Comparison of ENCODE assay signal across 8 cellular contexts in the genomic region with DNA sequence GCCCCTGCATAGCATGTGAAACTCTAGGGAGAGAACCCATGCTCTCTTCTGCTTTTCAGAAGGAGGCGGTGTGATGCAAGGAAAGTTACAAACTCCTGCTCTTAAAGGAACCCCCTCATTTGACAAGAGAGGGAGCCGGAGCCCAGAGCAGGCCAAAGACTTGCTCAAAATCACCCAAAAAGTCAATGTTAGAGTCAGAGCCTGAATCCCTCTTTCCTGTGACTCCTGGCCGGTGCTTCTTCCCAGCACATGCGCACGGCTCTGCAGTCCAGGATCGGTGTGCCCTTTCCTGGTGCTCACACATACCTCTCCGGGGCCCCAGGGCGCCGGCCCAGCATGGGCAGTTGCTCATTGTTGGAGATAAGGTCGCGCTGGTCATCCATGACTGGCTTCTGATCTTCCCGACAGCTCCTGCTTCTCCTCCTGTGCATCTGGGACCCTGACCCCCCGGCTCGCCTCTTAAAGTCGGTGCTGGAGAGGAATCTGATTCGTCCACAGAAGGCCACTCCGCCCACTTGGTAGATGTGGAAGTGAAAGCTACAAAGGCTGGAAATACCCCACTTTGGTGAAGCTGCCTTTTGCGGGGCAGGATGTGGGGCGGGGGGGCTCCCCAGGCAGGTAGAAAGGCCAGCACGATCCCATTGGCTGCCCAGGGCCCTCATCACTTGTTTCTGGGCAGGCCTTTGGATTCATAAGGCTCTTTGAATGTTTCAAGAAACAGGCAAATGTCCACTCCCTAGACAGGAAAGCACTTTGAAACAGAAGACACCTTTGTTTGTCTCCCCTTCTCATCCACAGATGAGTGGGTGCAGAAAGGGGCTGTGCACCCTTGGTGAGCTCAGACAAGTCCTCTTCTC. TPM values are rescaled to one million over a fixed set of nuclear protein-coding genes. Genes with fewer than 3 reads are reported as not detected.
A peak's percentile ranks its signal among the peaks of the same experiment; 100 is the strongest.
DNase-seq lines count a peak whose midpoint lies in the region; ATAC-seq lines count a peak whose summit lies in the region.

Gene CD74, minus strand, starts transcription at position 592 of the 857 bp plus-strand sequence. Its CDS starts 161 bp downstream, at position 431.

- H3K27me3 Mint-ChIP-seq in T-helper 17 cell: no peaks in the 10 kb centered on the region

- H3K36me3 ChIP-seq in iPS DF 6.9 (ENCODE audit: control insufficient read depth, insufficient read depth, low read length): no peaks in the 10 kb centered on the region

- peaks cover 3% of the 10 kb centered on the region; the same call in 1 of the 2 replicates for H3K4me1 ChIP-seq in iPS DF 6.9 (ENCODE audit: control insufficient read depth, insufficient read depth, low read length)

- H3K27me3 ChIP-seq in iPS DF 6.9 (ENCODE audit: control insufficient read depth, insufficient read depth, low read length): no peaks in the 10 kb centered on the region

- ATAC-seq in GM19043 (IDR thresholded peaks at IDR 0.05; ENCODE audit: low read depth, unreplicated experiment) (peak; percentile 73), HG03432 (IDR thresholded peaks at IDR 0.05; ENCODE audit: unreplicated experiment) (peak; percentile 81), T-helper 17 cell (peak; percentile 90)

- peaks cover 3% of the 10 kb centered on the region for H3K36me3 Mint-ChIP-seq in T-helper 17 cell (ENCODE audit: low read depth)

- no peaks in the 10 kb centered on the region for H3K9me3 ChIP-seq in T-helper 17 cell (ENCODE audit: control insufficient read depth, low read length, poor library complexity, severe bottlenecking)
- H3K9me3 ChIP-seq in iPS DF 6.9 (ENCODE audit: control insufficient read depth, insufficient read depth, low read length): no peaks in the 10 kb centered on the region

- H3K27ac Mint-ChIP-seq in T-helper 17 cell: peak within 1 kb of the TSS; percentile 97

- DNase-seq in 8988T: peak; percentile 35
- peak; percentile 84 to 88 (median 86) for DNase-seq in T-helper 17 cell
- DNase-seq in amygdala (lab: John Stamatoyannopoulos, UW): peak in 50 of 56 donors; percentile 22 to 89 (median 56)
- no peak for DNase-seq in iPS DF 6.9 (ENCODE audit: low read depth, low spot score)
- DNase-seq in RKO (ENCODE audit: low spot score): no peak

- H3K4me3 ChIP-seq in iPS DF 6.9 (ENCODE audit: low read length): peak within 1 kb of the TSS; percentile 23; the same call in 1 of the 2 replicates
- peak within 1 kb of the TSS; percentile 34 to 57 (median 42) for H3K4me3 ChIP-seq in skin epidermis

- no CpG with 5 or more reads among the region's 20 CpGs for WGBS in iPS DF 6.9 (ENCODE audit: insufficient coverage, insufficient read length)

- peaks cover 33% of the 10 kb centered on the region for H3K4me1 Mint-ChIP-seq in T-helper 17 cell

- H3K4me3 Mint-ChIP-seq in T-helper 17 cell: peak within 1 kb of the TSS; percentile 92

- H3K27ac ChIP-seq in iPS DF 6.9 (ENCODE audit: low read length) (no peak within 1 kb of the TSS), skin epidermis (peak within 1 kb of the TSS; percentile 60 to 93 (median 85))

RNA-seq across cellular contexts. Expression of gene CD74, which starts in this region (rescaled TPM):
- 100 to 1,000 TPM; 477 to 721 TPM for total RNA-seq in T-helper 17 cell

Comparison
In these comparisons a context has a peak if more than half of its experiments do, and no peak if none do; other contexts are left out.
1. DNase-seq: peak in 8988T (single experiment), T-helper 17 cell (3 of 3) and amygdala (50 of 56); none in iPS DF 6.9 (single experiment) and RKO (single experiment).
2. Peak in every context shown above with its lines, with median percentiles within 50 percentile points of each other: ATAC-seq.